1 cellular context compared by ENCODE assay signal in genomic region chr12:104722541-104723534, GRCh38.
TF ChIP-seq lines count a peak whose summit lies in the region.

No MANE protein-coding gene starts in this region.

TF ChIP-seq in SK-N-SH treated with all-trans-retinoic acid at 6 μM for 48 hours, 23 proteins besides CTCF, POLR2A, EP300 and RAD21 (continued from another document):
- TF ChIP-seq, protein P1, sequence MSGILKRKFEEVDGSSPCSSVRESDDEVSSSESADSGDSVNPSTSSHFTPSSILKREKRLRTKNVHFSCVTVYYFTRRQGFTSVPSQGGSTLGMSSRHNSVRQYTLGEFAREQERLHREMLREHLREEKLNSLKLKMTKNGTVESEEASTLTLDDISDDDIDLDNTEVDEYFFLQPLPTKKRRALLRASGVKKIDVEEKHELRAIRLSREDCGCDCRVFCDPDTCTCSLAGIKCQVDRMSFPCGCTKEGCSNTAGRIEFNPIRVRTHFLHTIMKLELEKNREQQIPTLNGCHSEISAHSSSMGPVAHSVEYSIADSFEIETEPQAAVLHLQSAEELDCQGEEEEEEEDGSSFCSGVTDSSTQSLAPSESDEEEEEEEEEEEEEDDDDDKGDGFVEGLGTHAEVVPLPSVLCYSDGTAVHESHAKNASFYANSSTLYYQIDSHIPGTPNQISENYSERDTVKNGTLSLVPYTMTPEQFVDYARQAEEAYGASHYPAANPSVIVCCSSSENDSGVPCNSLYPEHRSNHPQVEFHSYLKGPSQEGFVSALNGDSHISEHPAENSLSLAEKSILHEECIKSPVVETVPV (CRISPR knock-in tag; IDR thresholded peaks at IDR 0.05) = no peak
- TF ChIP-seq ZNF70 (CRISPR knock-in tag; IDR thresholded peaks at IDR 0.05) (0 out of 2 replicates have a peak, but pooled peaks have one; percentile 19), RARB (CRISPR knock-in tag; IDR thresholded peaks at IDR 0.05) (no peak)
